8 cellular contexts compared by ENCODE assay signal in the genomic region with DNA sequence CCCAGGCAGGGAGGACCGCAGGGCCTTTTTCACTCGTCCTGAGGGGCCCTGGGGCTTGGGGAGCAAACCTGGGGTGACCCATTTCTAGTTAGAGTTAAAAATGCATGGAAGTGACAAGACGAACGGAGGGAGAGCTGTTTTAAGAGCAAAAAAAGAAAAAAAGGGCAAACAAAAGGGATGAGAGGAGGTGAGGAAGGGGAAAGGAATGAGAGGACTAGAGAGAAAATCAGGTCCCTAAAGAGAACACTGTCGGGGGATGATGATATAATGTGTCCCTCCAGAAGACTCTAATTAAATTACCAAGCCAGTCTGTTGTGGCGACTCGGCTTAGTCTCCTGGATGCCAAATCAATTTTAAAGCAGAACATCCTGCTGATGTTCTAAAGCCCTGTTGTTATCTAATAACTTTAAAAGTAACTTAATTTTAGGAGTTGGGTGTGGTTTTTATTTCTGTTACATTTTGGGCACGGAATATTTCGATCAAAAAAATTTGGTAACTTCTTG. TPM values are rescaled to one million over a fixed set of nuclear protein-coding genes. Genes with fewer than 3 reads are reported as not detected.
DNase-seq lines count a peak whose midpoint lies in the region; ATAC-seq, FAIRE-seq and TF ChIP-seq lines count a peak whose summit lies in the region.

No MANE protein-coding gene starts in this region.

- peak overlapping the region; percentile 84 for H3K27ac Mint-ChIP-seq in activated T-cell treated with anti-CD3 and anti-CD28 coated beads, Interleukin-2, amount 50 U/mL, for 24 hours
- peak overlapping the region; percentile 60 for H3K27ac Mint-ChIP-seq in activated CD8-positive, alpha-beta T cell treated with anti-CD3 and anti-CD28 coated beads for 36 hours

- peak overlapping the region; percentile 89 for H3K4me2 ChIP-seq in keratinocyte (ENCODE audit: control insufficient read depth, extremely low read depth, insufficient read depth, low read depth, low read length)

- H3K9me3 ChIP-seq in keratinocyte (ENCODE audit: control insufficient read depth, low read depth, low read length) (no peaks in the 10 kb centered on the region), testis (no peaks in the 10 kb centered on the region)

- ATAC-seq in activated CD8-positive, alpha-beta T cell treated with anti-CD3 and anti-CD28 coated beads for 36 hours: no peak
- ATAC-seq in HG02588 (IDR thresholded peaks at IDR 0.05; ENCODE audit: unreplicated experiment): no peak

- WGBS in testis, 2 donors: 0 to 4% methylated on average over 9 of the region's 9 CpGs

- H3K4me1 Mint-ChIP-seq in activated T-cell treated with anti-CD3 and anti-CD28 coated beads, Interleukin-2, amount 50 U/mL, for 24 hours (ENCODE audit: low read depth): peaks cover 52% of the 10 kb centered on the region
- peaks cover 38% of the 10 kb centered on the region for H3K4me1 Mint-ChIP-seq in activated CD8-positive, alpha-beta T cell treated with anti-CD3 and anti-CD28 coated beads for 36 hours (ENCODE audit: low read depth)

- dilution Hi-C loops in keratinocyte (cut with MboI; ENCODE audit: extremely low pct_ligation_motif_present, low sequenced_read_pairs): no loop called here

- H3K27ac ChIP-seq in keratinocyte (ENCODE audit: control insufficient read depth, insufficient read depth, low read length) (peak overlapping the region; percentile 87), testis (peak overlapping the region; percentile 95 to 97)

- H3K9ac ChIP-seq in keratinocyte (ENCODE audit: control insufficient read depth, extremely low read depth, insufficient read depth, low read length): peak overlapping the region; percentile 80

- no peak for TF ChIP-seq CTCF in activated CD8-positive, alpha-beta T cell treated with anti-CD3 and anti-CD28 coated beads for 36 hours (IDR thresholded peaks at IDR 0.05)
- no peak for TF ChIP-seq CTCF in keratinocyte (optimal IDR thresholded peaks at IDR 0.05 in 1 of 3, IDR thresholded peaks at IDR 0.05 in 1 of 3, conservative IDR thresholded peaks at IDR 0.05 in 1 of 3; ENCODE audit: extremely low read depth in 1 of 3, insufficient read depth in 2 of 3, low read length in 3 of 3)
- no peak for TF ChIP-seq CTCF in testis (IDR thresholded peaks at IDR 0.05)

- H4K20me1 ChIP-seq in keratinocyte (ENCODE audit: control insufficient read depth, extremely low read depth, insufficient read depth, low read length): no peaks in the 10 kb centered on the region

- DNase-seq in activated T-cell treated with anti-CD3 and anti-CD28 coated beads, Interleukin-2, amount 50 U/mL, for 24 hours: no peak
- no peak for DNase-seq in activated T-cell treated with anti-CD3 and anti-CD28 coated beads, Interleukin-2, amount 50 U/mL, for 48 hours
- DNase-seq in activated CD8-positive, alpha-beta T cell treated with anti-CD3 and anti-CD28 coated beads for 36 hours: no peak
- DNase-seq in keratinocyte (ENCODE audit: low read depth, low spot score) (no peak), testis (no peak), NCI-H345 treated with DMSO at 0.1 percent for 48 hours (lab: John Stamatoyannopoulos, UW; ENCODE audit: unreplicated experiment) (no peak), hypothalamus (lab: John Stamatoyannopoulos, UW) (no peak)

- H3K4me3 Mint-ChIP-seq in activated T-cell treated with anti-CD3 and anti-CD28 coated beads, Interleukin-2, amount 50 U/mL, for 24 hours: peak overlapping the region; percentile 85
- peak overlapping the region; percentile 96 for H3K4me3 Mint-ChIP-seq in activated CD8-positive, alpha-beta T cell treated with anti-CD3 and anti-CD28 coated beads for 36 hours

- no peaks in the 10 kb centered on the region for H3K9me1 ChIP-seq in keratinocyte (ENCODE audit: control insufficient read depth, extremely low read depth, insufficient read depth, low read length)

- H3K36me3 ChIP-seq in keratinocyte (ENCODE audit: control insufficient read depth in 2 of 2, extremely low read depth in 1 of 2, insufficient read depth in 2 of 2, low read length in 2 of 2) (no peaks in the 10 kb centered on the region), testis (ENCODE audit: low read depth, missing control alignments) (no peaks in the 10 kb centered on the region)

- CTCF ChIA-PET in activated CD8-positive, alpha-beta T cell treated with anti-CD3 and anti-CD28 coated beads for 36 hours (lab: Charles Lee): interaction anchor here (0.8 to 1.5 kb wide), 7 partner anchors 15 to 326 kb away, joined by 3 to 4 read pairs (median 3); no protein-coding TSS in a partner anchor

- H3K4me3 ChIP-seq in keratinocyte (ENCODE audit: control insufficient read depth in 2 of 3, extremely low read depth in 1 of 3, insufficient read depth in 2 of 3, low read depth in 1 of 3, low read length in 3 of 3) (peak overlapping the region; percentile 62 to 87 (median 73)), testis (peak overlapping the region; percentile 77 to 96)

- H3K79me2 ChIP-seq in keratinocyte (ENCODE audit: control insufficient read depth, insufficient read depth, low read length): peaks cover 68% of the 10 kb centered on the region

- H3K27me3 ChIP-seq in keratinocyte (ENCODE audit: control insufficient read depth, extremely low read depth, insufficient read depth, low read length) (no peaks in the 10 kb centered on the region), testis (no peaks in the 10 kb centered on the region)

- intact Hi-C loops in activated CD8-positive, alpha-beta T cell treated with anti-CD3 and anti-CD28 coated beads for 36 hours (cut with micrococcal nuclease): no loop called here
- intact Hi-C loops in testis (cut with DNase I; ENCODE audit: low total_unique reads): no loop called here

- TF ChIP-seq POLR2A in testis (IDR thresholded peaks at IDR 0.05): no peak

- no peak for FAIRE-seq in keratinocyte (lab: Jason Lieb, UNC)

- no peaks in the 10 kb centered on the region for H3K27me3 Mint-ChIP-seq in activated T-cell treated with anti-CD3 and anti-CD28 coated beads, Interleukin-2, amount 50 U/mL, for 24 hours
- no peaks in the 10 kb centered on the region for H3K27me3 Mint-ChIP-seq in activated CD8-positive, alpha-beta T cell treated with anti-CD3 and anti-CD28 coated beads for 36 hours

- POLR2A ChIA-PET in activated CD8-positive, alpha-beta T cell treated with anti-CD3 and anti-CD28 coated beads for 36 hours (lab: Charles Lee): interaction anchor here (0.6 to 1.4 kb wide), 4 partner anchors 9 to 18 kb away, joined by 3 to 6 read pairs (median 4); no protein-coding TSS in a partner anchor

- peaks cover 12% of the 10 kb centered on the region for H3K36me3 Mint-ChIP-seq in activated T-cell treated with anti-CD3 and anti-CD28 coated beads, Interleukin-2, amount 50 U/mL, for 24 hours (ENCODE audit: low read depth)
- H3K36me3 Mint-ChIP-seq in activated CD8-positive, alpha-beta T cell treated with anti-CD3 and anti-CD28 coated beads for 36 hours (ENCODE audit: low read depth): no peaks in the 10 kb centered on the region

- H3K9me3 Mint-ChIP-seq in activated T-cell treated with anti-CD3 and anti-CD28 coated beads, Interleukin-2, amount 50 U/mL, for 24 hours: no peaks in the 10 kb centered on the region
- H3K9me3 Mint-ChIP-seq in activated CD8-positive, alpha-beta T cell treated with anti-CD3 and anti-CD28 coated beads for 36 hours: no peaks in the 10 kb centered on the region

- no peak overlapping the region for H2AFZ ChIP-seq in keratinocyte (ENCODE audit: control insufficient read depth, low read length)

- H3K4me1 ChIP-seq in keratinocyte (ENCODE audit: control insufficient read depth, extremely low read depth, insufficient read depth, low read length): peaks cover 42% of the 10 kb centered on the region
- peaks cover 24% of the 10 kb centered on the region for H3K4me1 ChIP-seq in testis

RNA-seq across cellular contexts. Expression of a gene that starts 1.1 kb away (rescaled TPM):
- total RNA-seq in activated CD8-positive, alpha-beta T cell treated with anti-CD3 and anti-CD28 coated beads for 36 hours: 10 to 100 TPM; 13.1 to 13.6 TPM
- polyA plus RNA-seq in keratinocyte (55.4 to 64.3 TPM (median 62.4 TPM) in 3 replicates), testis (ENCODE audit: insufficient read depth, low read depth, low replicate concordance) (33.1 TPM)
- polyA plus RNA-seq in keratinocyte (2011; ENCODE audit: low read depth): 8.8 TPM
- 33.1 and 59.0 TPM in 2 replicates for polyA plus RNA-seq in keratinocyte (2011; cell fraction: cytosol; rRNA removed)
- polyA plus RNA-seq in keratinocyte (2011; cell fraction: nucleus; rRNA removed): 74.5 and 85.6 TPM in 2 replicates
- polyA plus RNA-seq in keratinocyte (2012; ENCODE audit: low replicate concordance): 21.3 and 51.0 TPM in 2 replicates
- 35.5 to 110 TPM (median 88.7 TPM) in 3 replicates for polyA minus RNA-seq in keratinocyte
- polyA minus RNA-seq in keratinocyte (2011; cell fraction: cytosol; rRNA and poly(A)+ RNA removed): 62.7 TPM
- polyA minus RNA-seq in keratinocyte (2011; cell fraction: nucleus; rRNA and poly(A)+ RNA removed): 108 and 195 TPM in 2 replicates
- total RNA-seq in testis: 10 to 100 TPM; 58.0 to 75.7 TPM

Comparison
In these comparisons a context has a peak if more than half of its experiments do, and no peak if none do; other contexts are left out.
1. RNA of a gene that starts 1.1 kb away (total RNA-seq): 58.0 to 75.7 TPM in testis; 13.1 to 13.6 TPM in activated CD8-positive, alpha-beta T cell treated with anti-CD3 and anti-CD28 coated beads for 36 hours; every median in the first group is over 4 times any median in the second.